26 cellular contexts compared by ENCODE assay signal in genomic region chr1:224780736-224781135, GRCh38.
"Had no signal": no experiment of that assay in that cellular context is flagged by ENCODE, and none has a peak within 500 bp of the region (broad histone marks: within the 10 kb centered on the region; RNA-seq: fewer than 3 reads in every experiment).

No MANE protein-coding gene starts in this region.

- H3K27ac ChIP-seq: adrenal gland, breast epithelium, Peyer's patch, RWPE1, SJCRH30, VCaP had no signal

- H3K9ac ChIP-seq: SK-N-SH had no signal

- H3K36me3 ChIP-seq: adrenal gland, breast epithelium, Peyer's patch, SJCRH30 had no signal

- H3K36me3 Mint-ChIP-seq: activated naive CD8-positive, alpha-beta T cell treated with anti-CD3 and anti-CD28 coated beads, Interleukin-2, amount 10 ng/mL, durations not matched to agents 7 days and 5 days had no signal

- H3K9me3 Mint-ChIP-seq: activated CD8-positive, alpha-beta T cell treated with anti-CD3 and anti-CD28 coated beads for 36 hours; activated T-cell treated with anti-CD3 and anti-CD28 coated beads, Interleukin-2, amount 50 U/mL, for 72 hours; activated T-helper 2 cell treated with anti-CD3 and anti-CD28 coated beads, Interferon-gamma antibody, Interleukin-2, Interleukin-4, amounts not matched to agents 10 μg/mL and 5 μg/mL and 100 μg/mL, durations not matched to agents 14 hours and 24 hours and 36 hours had no signal

- H3K4me1 ChIP-seq: adrenal gland, breast epithelium, Peyer's patch had no signal

- H3K27me3 Mint-ChIP-seq: activated CD4-positive, alpha-beta T cell treated with anti-CD3 and anti-CD28 coated beads for 36 hours; activated CD8-positive, alpha-beta T cell treated with anti-CD3 and anti-CD28 coated beads for 36 hours had no signal

- H3K9me2 ChIP-seq: SK-N-SH had no signal

- DNase-seq: activated CD4-positive, alpha-beta T cell treated with anti-CD3 and anti-CD28 coated beads for 36 hours; activated CD8-positive, alpha-beta memory T cell treated with anti-CD3 and anti-CD28 coated beads, Interleukin-2, amount 50 U/mL, for 4 hours; activated CD8-positive, alpha-beta T cell treated with anti-CD3 and anti-CD28 coated beads for 36 hours; activated gamma-delta T cell treated with Interleukin-2 at 50 U/mL for 16 hours; activated naive CD4-positive, alpha-beta T cell treated with anti-CD3 and anti-CD28 coated beads, Interleukin-2, amount 50 U/mL, for 16 hours; activated naive CD8-positive, alpha-beta T cell treated with anti-CD3 and anti-CD28 coated beads, Interleukin-2, amount 10 ng/mL, durations not matched to agents 7 days and 5 days; activated T-cell treated with anti-CD3 and anti-CD28 coated beads, Interleukin-2, amount 50 U/mL, for 72 hours; adrenal gland; aorta; caudate nucleus; NCI-H1092; NCI-H1417; NCI-H1930; NCI-H345; NCI-H510A; NCI-H69; NK-92 treated with Interleukin-12 subunit alpha and Interleukin-12 subunit beta, amount 100 ng/mL, for 24 hours; Peyer's patch; Right ventricle myocardium superior; SK-N-SH; T-helper 1 cell had no signal

- H3K4me3 ChIP-seq: adrenal gland, breast epithelium, Peyer's patch, SJCRH30 had no signal

- H3K9me3 ChIP-seq: adrenal gland, breast epithelium, Peyer's patch, SJCRH30, SK-N-SH had no signal

- ATAC-seq: activated CD4-positive, alpha-beta T cell treated with anti-CD3 and anti-CD28 coated beads for 36 hours; activated CD8-positive, alpha-beta T cell treated with anti-CD3 and anti-CD28 coated beads for 36 hours; activated T-cell treated with anti-CD3 and anti-CD28 coated beads, Interleukin-2, amount 50 U/mL, for 72 hours had no signal

- H3K27me3 ChIP-seq: adrenal gland, breast epithelium, Peyer's patch, SJCRH30 had no signal

- H3K4me3 Mint-ChIP-seq: activated CD4-positive, alpha-beta T cell treated with anti-CD3 and anti-CD28 coated beads for 36 hours; activated CD8-positive, alpha-beta T cell treated with anti-CD3 and anti-CD28 coated beads for 36 hours; activated naive CD8-positive, alpha-beta T cell treated with anti-CD3 and anti-CD28 coated beads, Interleukin-2, amount 10 ng/mL, durations not matched to agents 7 days and 5 days; activated T-cell treated with anti-CD3 and anti-CD28 coated beads, Interleukin-2, amount 50 U/mL, for 72 hours had no signal

- H3K27ac Mint-ChIP-seq: activated CD4-positive, alpha-beta T cell treated with anti-CD3 and anti-CD28 coated beads for 36 hours; activated CD8-positive, alpha-beta T cell treated with anti-CD3 and anti-CD28 coated beads for 36 hours; activated naive CD8-positive, alpha-beta T cell treated with anti-CD3 and anti-CD28 coated beads, Interleukin-2, amount 10 ng/mL, durations not matched to agents 7 days and 5 days; activated T-cell treated with anti-CD3 and anti-CD28 coated beads, Interleukin-2, amount 50 U/mL, for 72 hours; activated T-helper 2 cell treated with anti-CD3 and anti-CD28 coated beads, Interferon-gamma antibody, Interleukin-2, Interleukin-4, amounts not matched to agents 10 μg/mL and 5 μg/mL and 100 μg/mL, durations not matched to agents 14 hours and 24 hours and 36 hours had no signal

- H3K4me2 ChIP-seq: SK-N-SH had no signal
